11 cellular contexts compared by ENCODE assay signal in the genomic region with DNA sequence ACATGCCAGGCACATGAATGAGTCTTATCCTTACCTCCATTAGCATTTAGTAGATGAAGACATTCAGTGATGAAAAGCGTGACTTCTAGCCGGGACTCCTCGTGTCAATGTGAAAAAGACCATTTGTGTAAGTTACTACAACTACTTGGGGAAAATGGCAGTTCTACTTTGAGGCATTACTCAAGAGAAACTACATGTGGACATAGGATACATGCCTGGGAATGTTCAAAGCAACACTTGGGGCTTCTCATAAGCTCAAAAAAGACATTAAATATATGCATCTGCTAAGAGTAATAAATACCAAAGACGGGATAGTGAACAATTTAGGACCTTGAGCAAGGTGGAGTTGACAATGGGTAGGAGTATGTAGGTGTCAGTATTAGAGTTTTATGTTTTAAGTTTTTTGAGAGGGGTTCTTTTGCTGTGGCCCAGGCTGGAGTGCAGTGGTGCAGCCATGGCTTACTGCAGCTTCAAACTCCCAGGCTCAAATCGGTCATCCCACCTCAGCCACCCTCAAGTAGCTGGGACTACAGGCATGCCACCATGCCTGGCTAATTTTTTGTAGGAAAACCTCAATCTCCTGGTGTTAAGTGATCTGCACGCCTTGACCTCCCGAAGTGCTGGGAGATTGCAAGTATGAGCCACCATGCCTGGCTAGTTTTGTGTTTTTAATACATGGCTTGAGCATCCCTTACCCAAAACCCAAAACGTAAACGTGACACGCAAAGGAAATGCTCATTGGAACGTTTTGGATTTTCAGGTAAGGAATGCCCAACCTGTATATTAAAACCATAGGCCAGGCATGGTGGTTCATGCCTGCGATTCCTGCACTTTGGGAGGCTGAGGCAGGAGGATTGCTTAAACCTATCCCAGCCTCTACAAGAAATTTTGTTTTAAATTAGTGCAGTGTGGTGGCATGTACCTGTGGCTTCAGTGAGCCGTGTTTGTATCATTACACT. TPM values are rescaled to one million over a fixed set of nuclear protein-coding genes. Genes with fewer than 3 reads are reported as not detected.
DNase-seq lines count a peak whose midpoint lies in the region; ATAC-seq and TF ChIP-seq lines count a peak whose summit lies in the region.
"Had no signal": no experiment of that assay in that cellular context is flagged by ENCODE, and none has a peak within 500 bp of the region (broad histone marks: within the 10 kb centered on the region; RNA-seq: fewer than 3 reads in every experiment).

No MANE protein-coding gene starts in this region.

- H3K36me3 ChIP-seq in CD8-positive, alpha-beta T cell (ENCODE audit: insufficient read depth, low read length), result peaks cover 8% of the 10 kb centered on the region
- peaks cover 42% of the 10 kb centered on the region for H3K36me3 ChIP-seq in iPS-20b (ENCODE audit: insufficient read depth, low read depth, low read length)

- ATAC-seq in CD8-positive, alpha-beta T cell, result no peak

- H3K4me1 Mint-ChIP-seq in CD8-positive, alpha-beta T cell (ENCODE audit: low read depth), result peaks cover 51% of the 10 kb centered on the region
- peaks cover 22% of the 10 kb centered on the region for H3K4me1 Mint-ChIP-seq in activated CD4-positive, alpha-beta memory T cell treated with anti-CD3 and anti-CD28 coated beads for 36 hours (ENCODE audit: low read depth)

- H3K9me3 Mint-ChIP-seq in CD8-positive, alpha-beta T cell, result no peaks in the 10 kb centered on the region
- no peaks in the 10 kb centered on the region for H3K9me3 Mint-ChIP-seq in activated CD4-positive, alpha-beta memory T cell treated with anti-CD3 and anti-CD28 coated beads for 36 hours
- H3K9me3 Mint-ChIP-seq: activated CD4-positive, alpha-beta T cell treated with anti-CD3 and anti-CD28 coated beads, Interleukin-2, amount 10 ng/mL, durations not matched to agents 7 days and 5 days had no signal

- POLR2A ChIA-PET in CD8-positive, alpha-beta T cell (lab: Charles Lee), result interaction anchor here (1.0 kb wide), 1 partner anchor 8 kb away, joined by 3 read pairs; no protein-coding TSS in a partner anchor
- POLR2A ChIA-PET in activated CD4-positive, alpha-beta memory T cell treated with anti-CD3 and anti-CD28 coated beads for 36 hours (lab: Charles Lee), result interaction anchor here (1.0 to 2.9 kb wide), 2 partner anchors 10 to 11 kb away, joined by 3 to 18 read pairs; no protein-coding TSS in a partner anchor

- DNase-seq in CD8-positive, alpha-beta T cell, result no peak
- no peak for DNase-seq in activated CD4-positive, alpha-beta memory T cell treated with anti-CD3 and anti-CD28 coated beads for 36 hours
- DNase-seq in kidney tubule cell (ENCODE audit: low spot score) (no peak), GM10266 (ENCODE audit: extremely low spot score) (no peak), cortex of kidney (lab: John Stamatoyannopoulos, UW) (no peak), NCI-H1694 treated with DMSO at 0.1 percent for 48 hours (lab: John Stamatoyannopoulos, UW) (no peak)
- DNase-seq: activated CD4-positive, alpha-beta T cell treated with anti-CD3 and anti-CD28 coated beads, Interleukin-2, amount 10 ng/mL, durations not matched to agents 7 days and 5 days; activated naive CD4-positive, alpha-beta T cell treated with anti-CD3 and anti-CD28 coated beads, Interleukin-2, amount 50 U/mL, for 16 hours; dermis blood vessel endothelial cell had no signal

- intact Hi-C loops in CD8-positive, alpha-beta T cell (cut with DNase I, micrococcal nuclease), result loop anchor here (10.0 kb wide), 2 partner anchors 1182 to 1402 kb away; a partner anchor contains a TSS
- intact Hi-C loops in activated CD4-positive, alpha-beta memory T cell treated with anti-CD3 and anti-CD28 coated beads for 36 hours (cut with micrococcal nuclease), result no loop called here

- H3K27me3 ChIP-seq in CD8-positive, alpha-beta T cell (ENCODE audit: insufficient read depth, low read length), result no peaks in the 10 kb centered on the region
- no peaks in the 10 kb centered on the region for H3K27me3 ChIP-seq in iPS-20b (ENCODE audit: insufficient read depth, low read length)

- no peak overlapping the region for H3K9ac ChIP-seq in iPS-20b (ENCODE audit: low read depth, low read length)

- H3K4me1 ChIP-seq in CD8-positive, alpha-beta T cell (ENCODE audit: insufficient read depth, low read length), result peaks cover 28% of the 10 kb centered on the region
- peaks cover 10% of the 10 kb centered on the region; the same call in 1 of the 2 replicates for H3K4me1 ChIP-seq in iPS-20b (ENCODE audit: insufficient read depth, low read length)

- H3K4me3 Mint-ChIP-seq in CD8-positive, alpha-beta T cell, result no peak overlapping the region
- no peak overlapping the region for H3K4me3 Mint-ChIP-seq in activated CD4-positive, alpha-beta memory T cell treated with anti-CD3 and anti-CD28 coated beads for 36 hours
- H3K4me3 Mint-ChIP-seq: activated CD4-positive, alpha-beta T cell treated with anti-CD3 and anti-CD28 coated beads, Interleukin-2, amount 10 ng/mL, durations not matched to agents 7 days and 5 days had no signal

- CTCF ChIA-PET in CD8-positive, alpha-beta T cell (lab: Charles Lee), result interaction anchor here (0.6 to 0.9 kb wide), 2 partner anchors 349 to 642 kb away, joined by 3 read pairs; no protein-coding TSS in a partner anchor
- CTCF ChIA-PET in activated CD4-positive, alpha-beta memory T cell treated with anti-CD3 and anti-CD28 coated beads for 36 hours (lab: Charles Lee), result interaction anchor here (0.7 to 2.4 kb wide), 4 partner anchors 9 to 12 kb away, joined by 3 to 9 read pairs (median 3); no protein-coding TSS in a partner anchor

- no peak for TF ChIP-seq CTCF in CD8-positive, alpha-beta T cell (IDR thresholded peaks at IDR 0.05)
- TF ChIP-seq CTCF in GM10266 (IDR thresholded peaks at IDR 0.05; ENCODE audit: control insufficient read depth, insufficient read depth, low read depth, missing control alignments), result no peak

- H3K27ac Mint-ChIP-seq in CD8-positive, alpha-beta T cell, result peak overlapping the region; percentile 52
- H3K27ac Mint-ChIP-seq in activated CD4-positive, alpha-beta memory T cell treated with anti-CD3 and anti-CD28 coated beads for 36 hours, result peak overlapping the region; percentile 95
- H3K27ac Mint-ChIP-seq: activated CD4-positive, alpha-beta T cell treated with anti-CD3 and anti-CD28 coated beads, Interleukin-2, amount 10 ng/mL, durations not matched to agents 7 days and 5 days had no signal

- H3K9me3 ChIP-seq in CD8-positive, alpha-beta T cell (ENCODE audit: low read length), result no peaks in the 10 kb centered on the region
- H3K9me3 ChIP-seq in iPS-20b (ENCODE audit: insufficient read depth, low read depth, low read length), result no peaks in the 10 kb centered on the region

- peak; percentile 33 for TF ChIP-seq POLR2A in GM18526 (IDR thresholded peaks at IDR 0.05; ENCODE audit: extremely low read depth, insufficient read length)

- no peaks in the 10 kb centered on the region for H3K27me3 Mint-ChIP-seq in CD8-positive, alpha-beta T cell (ENCODE audit: low read depth)
- no peaks in the 10 kb centered on the region for H3K27me3 Mint-ChIP-seq in activated CD4-positive, alpha-beta memory T cell treated with anti-CD3 and anti-CD28 coated beads for 36 hours
- H3K27me3 Mint-ChIP-seq: activated CD4-positive, alpha-beta T cell treated with anti-CD3 and anti-CD28 coated beads, Interleukin-2, amount 10 ng/mL, durations not matched to agents 7 days and 5 days had no signal

- H3K36me3 Mint-ChIP-seq in CD8-positive, alpha-beta T cell, result peaks cover 53% of the 10 kb centered on the region
- H3K36me3 Mint-ChIP-seq in activated CD4-positive, alpha-beta memory T cell treated with anti-CD3 and anti-CD28 coated beads for 36 hours, result peaks cover 41% of the 10 kb centered on the region

- no peak overlapping the region for H3K4me3 ChIP-seq in CD8-positive, alpha-beta T cell (ENCODE audit: low read depth, low read length)
- peak overlapping the region; percentile 21; the same call in 1 of the 2 replicates for H3K4me3 ChIP-seq in iPS-20b (ENCODE audit: low read length)

- H3K27ac ChIP-seq in CD8-positive, alpha-beta T cell (ENCODE audit: low read depth, low read length), result no peak overlapping the region
- no peak overlapping the region for H3K27ac ChIP-seq in iPS-20b (ENCODE audit: low read length)

RNA-seq across cellular contexts. Expression of a gene that starts 3.9 kb away (rescaled TPM):
- total RNA-seq in CD8-positive, alpha-beta T cell, result 1,000 to 10,000 TPM; 2,675 to 2,824 TPM
- total RNA-seq in activated CD4-positive, alpha-beta memory T cell treated with anti-CD3 and anti-CD28 coated beads for 36 hours, result 1,000 to 10,000 TPM; 2,547 to 2,620 TPM

RNA-seq across cellular contexts. Expression of a gene that starts 42.3 kb away (rescaled TPM):
- under 1 TPM; 0.81 to 0.95 TPM for total RNA-seq in CD8-positive, alpha-beta T cell
- total RNA-seq in activated CD4-positive, alpha-beta memory T cell treated with anti-CD3 and anti-CD28 coated beads for 36 hours, result 10 to 100 TPM; 55.6 to 63.1 TPM

Comparison
In these comparisons a context has a peak if more than half of its experiments do, and no peak if none do; other contexts are left out.
1. RNA of a gene that starts 42.3 kb away (total RNA-seq): 55.6 to 63.1 TPM in activated CD4-positive, alpha-beta memory T cell treated with anti-CD3 and anti-CD28 coated beads for 36 hours; 0.81 to 0.95 TPM in CD8-positive, alpha-beta T cell; every median in the first group is over 10 times any median in the second.